Comparison of ENCODE assay signal across 17 cellular contexts in genomic region chr21:37765501-37765900, GRCh38.
DNase-seq lines count a peak whose midpoint lies in the region; ATAC-seq and TF ChIP-seq lines count a peak whose summit lies in the region.
"Had no signal": no experiment of that assay in that cellular context is flagged by ENCODE, and none has a peak within 500 bp of the region (broad histone marks: within the 10 kb centered on the region; RNA-seq: fewer than 3 reads in every experiment).

No MANE protein-coding gene starts in this region.

- H3K4me2 ChIP-seq in mammary epithelial cell (ENCODE audit: insufficient read depth, low read depth, low read length), result no peak overlapping the region
- H3K4me2 ChIP-seq in trophoblast cell (ENCODE audit: low read length), result no peak overlapping the region
- H3K4me2 ChIP-seq: A549 had no signal

- H3K4me1 ChIP-seq in mammary epithelial cell (ENCODE audit: insufficient read depth, low read length) (no peaks in the 10 kb centered on the region), esophagus squamous epithelium (peaks cover 0 to 66% (median 34%) of the 10 kb centered on the region in 3 donors), trophoblast cell (ENCODE audit: control insufficient read depth in 1 of 2, insufficient read depth in 2 of 2, low read length in 2 of 2) (peaks cover 0 to 2% of the 10 kb centered on the region in 2 experiments)
- H3K4me1 ChIP-seq: HAP-1 had no signal

- in situ Hi-C loops in mammary epithelial cell (cut with MboI; ENCODE audit: low sequenced_read_pairs in 2 of 2), result no loop called here

- no peak overlapping the region for H4K91ac ChIP-seq in trophoblast cell (ENCODE audit: low read depth, low read length)

- H2BK120ac ChIP-seq in trophoblast cell (ENCODE audit: insufficient read depth, low read length, poor library complexity), result no peak overlapping the region

- H3K36me3 ChIP-seq in mammary epithelial cell (ENCODE audit: insufficient read depth, low read length) (no peaks in the 10 kb centered on the region), esophagus squamous epithelium (no peaks in the 10 kb centered on the region), trophoblast cell (ENCODE audit: control insufficient read depth in 1 of 2, insufficient read depth in 2 of 2, low read length in 2 of 2) (no peaks in the 10 kb centered on the region)
- H3K36me3 ChIP-seq: HAP-1 had no signal

- H3K23ac ChIP-seq in trophoblast cell (ENCODE audit: low read length), result no peak overlapping the region

- H3K9me3 ChIP-seq in mammary epithelial cell (replicated peaks; ENCODE audit: insufficient read depth, low read length) (no peaks in the 10 kb centered on the region), esophagus squamous epithelium (no peaks in the 10 kb centered on the region), trophoblast cell (ENCODE audit: insufficient read depth, low read depth, low read length) (peaks cover 3% of the 10 kb centered on the region)
- H3K9me3 ChIP-seq: A549 had no signal

- H3K4me3 Mint-ChIP-seq in MCF 10A (ENCODE audit: unreplicated experiment), result no peak overlapping the region
- H3K4me3 Mint-ChIP-seq: CD4-positive, alpha-beta T cell had no signal

- TF ChIP-seq CTCF in mammary epithelial cell (conservative IDR thresholded peaks at IDR 0.05 in 1 of 2, IDR thresholded peaks at IDR 0.05 in 1 of 2; ENCODE audit: extremely low read depth in 1 of 2, insufficient read depth in 1 of 2, low read depth in 1 of 2, low read length in 2 of 2) (no peak), MCF 10A (IDR thresholded peaks at IDR 0.05; ENCODE audit: unreplicated experiment) (no peak), epithelial cell of esophagus (IDR thresholded peaks at IDR 0.05; ENCODE audit: insufficient read depth, low read depth, low read length, missing control alignments) (no peak), esophagus squamous epithelium (IDR thresholded peaks at IDR 0.05) (no peak)

- H2AFZ ChIP-seq in mammary epithelial cell (ENCODE audit: low read depth, low read length) (no peak overlapping the region), trophoblast cell (ENCODE audit: insufficient read depth, low read length, poor library complexity) (no peak overlapping the region)
- H2AFZ ChIP-seq: GM23248 had no signal

- no peak overlapping the region for H3K14ac ChIP-seq in trophoblast cell (ENCODE audit: low read length)

- 14% methylated on average over 2 of the region's 2 CpGs for WGBS in mammary epithelial cell (ENCODE audit: low coverage, missing lambda C conversion rate)
- 30 to 33% methylated on average over 2 of the region's 2 CpGs for WGBS in esophagus squamous epithelium, 2 donors
- WGBS in trophoblast cell (ENCODE audit: extremely low coverage, insufficient coverage, insufficient read length), result no CpG with 5 or more reads among the region's 2 CpGs

- no peak for TF ChIP-seq POLR2A in esophagus squamous epithelium (IDR thresholded peaks at IDR 0.05)

- dilution Hi-C loops in mammary epithelial cell (cut with HindIII; ENCODE audit: low sequenced_read_pairs), result no loop called here

- H3K27me3 ChIP-seq in mammary epithelial cell (ENCODE audit: insufficient read depth, low read length), result no peaks in the 10 kb centered on the region
- H3K27me3 ChIP-seq in esophagus squamous epithelium, result no peaks in the 10 kb centered on the region
- H3K27me3 ChIP-seq in trophoblast cell (ENCODE audit: insufficient read depth, low read length), result no peaks in the 10 kb centered on the region

- DNase-seq in mammary epithelial cell (peak; percentile 72), MCF 10A (ENCODE audit: unreplicated experiment) (no peak), epithelial cell of esophagus (ENCODE audit: low read depth) (peak; percentile 88), esophagus squamous epithelium (lab: John Stamatoyannopoulos, UW) (no peak), trophoblast cell (peak; percentile 20 to 76), left colon (no peak), NCI-H1930 (lab: John Stamatoyannopoulos, UW) (no peak)
- DNase-seq in stimulated activated CD4-positive, alpha-beta T cell treated with anti-CD3 and anti-CD28 coated beads, Interleukin-4, amount 100 ng/mL, for 24 hours, result no peak
- DNase-seq: AML-193; CD4-positive, alpha-beta T cell; DMS79; GDM1; GM23248 had no signal

- no peak overlapping the region for H4K12ac ChIP-seq in trophoblast cell (ENCODE audit: low read depth, low read length)

- H3K4ac ChIP-seq in trophoblast cell (ENCODE audit: low read depth, low read length), result no peak overlapping the region

- POLR2A ChIA-PET in MCF 10A (lab: Yijun Ruan, JAX), result interaction anchor here (0.5 to 1.1 kb wide), 3 partner anchors 10 to 689 kb away, joined by 4 read pairs; no protein-coding TSS in a partner anchor

- intact Hi-C loops in mammary epithelial cell (cut with micrococcal nuclease) (no loop called here), MCF 10A (cut with micrococcal nuclease) (no loop called here), esophagus squamous epithelium (cut with DNase I) (no loop called here), left colon (cut with DNase I, micrococcal nuclease) (no loop called here)

- no peak overlapping the region for H4K8ac ChIP-seq in trophoblast cell (ENCODE audit: low read depth, low read length)

- H3K9me3 Mint-ChIP-seq in MCF 10A (ENCODE audit: unreplicated experiment), result no peaks in the 10 kb centered on the region
- H3K9me3 Mint-ChIP-seq: CD4-positive, alpha-beta T cell had no signal

- no peaks in the 10 kb centered on the region for H4K20me1 ChIP-seq in mammary epithelial cell (ENCODE audit: insufficient read depth, low read length)

- no peak overlapping the region for H3K4me3 ChIP-seq in mammary epithelial cell (replicated peaks in 1 of 3; ENCODE audit: insufficient read depth in 1 of 3, low read depth in 2 of 3, low read length in 3 of 3)
- H3K4me3 ChIP-seq in epithelial cell of esophagus (ENCODE audit: low read length), result no peak overlapping the region
- no peak overlapping the region for H3K4me3 ChIP-seq in esophagus squamous epithelium
- H3K4me3 ChIP-seq in trophoblast cell (ENCODE audit: low read depth, low read length), result no peak overlapping the region
- H3K4me3 ChIP-seq: A549, GM23248, HAP-1 had no signal

- no peaks in the 10 kb centered on the region for H3K79me1 ChIP-seq in trophoblast cell (ENCODE audit: low read length)

- CTCF ChIA-PET in mammary epithelial cell (lab: Charles Lee; ENCODE audit: low non-redundant PET), result interaction anchor here (0.6 kb wide), 1 partner anchor 524 kb away, joined by 4 read pairs; no protein-coding TSS in a partner anchor
- CTCF ChIA-PET in MCF 10A (lab: Yijun Ruan, JAX), result interaction anchor here (0.6 to 1.2 kb wide), 2 partner anchors 16 to 54 kb away, joined by 3 to 4 read pairs; no protein-coding TSS in a partner anchor

- H2BK12ac ChIP-seq in trophoblast cell (ENCODE audit: low read length), result no peak overlapping the region

- H3K79me2 ChIP-seq in mammary epithelial cell (ENCODE audit: insufficient read depth, low read length) (no peaks in the 10 kb centered on the region), trophoblast cell (ENCODE audit: control insufficient read depth, insufficient read depth, low read length, poor library complexity) (no peaks in the 10 kb centered on the region)

- no peak overlapping the region for H3K18ac ChIP-seq in trophoblast cell (ENCODE audit: low read length)

- no peaks in the 10 kb centered on the region for H3K27me3 Mint-ChIP-seq in MCF 10A (ENCODE audit: insufficient read depth, unreplicated experiment)

- H3K9ac ChIP-seq in mammary epithelial cell (ENCODE audit: insufficient read depth, low read length) (no peak overlapping the region), trophoblast cell (ENCODE audit: low read length) (no peak overlapping the region)
- H3K9ac ChIP-seq: GM23248 had no signal

- H2AK5ac ChIP-seq in trophoblast cell (ENCODE audit: low read length), result no peak overlapping the region

- H3K27ac Mint-ChIP-seq in MCF 10A (ENCODE audit: low read depth, unreplicated experiment), result no peak overlapping the region
- H3K27ac Mint-ChIP-seq: CD4-positive, alpha-beta T cell had no signal

- no peak overlapping the region for H2BK5ac ChIP-seq in trophoblast cell (ENCODE audit: low read depth, low read length, poor library complexity)

- H3K27ac ChIP-seq in mammary epithelial cell (ENCODE audit: insufficient read depth, low read depth, low read length) (no peak overlapping the region), esophagus squamous epithelium (peak overlapping the region; percentile 32 to 69 (median 59)), trophoblast cell (ENCODE audit: low read depth, low read length) (no peak overlapping the region)
- H3K27ac ChIP-seq: 22Rv1, A549, C4-2B, GM23248 had no signal

- ATAC-seq in left colon, result no peak
- ATAC-seq: A549 had no signal

- BruUV-seq in mammary epithelial cell (replicated peaks; lab: Mats Ljungman, UMichigan) (TSS peak; percentile 98), MCF 10A (replicated peaks; lab: Mats Ljungman, UMichigan) (no TSS peak)

- H3K36me3 Mint-ChIP-seq in MCF 10A (ENCODE audit: insufficient read depth, unreplicated experiment), result no peaks in the 10 kb centered on the region

- H3K4me1 Mint-ChIP-seq in MCF 10A (ENCODE audit: insufficient read depth, unreplicated experiment), result peaks cover 11% of the 10 kb centered on the region

Comparison
In these comparisons a context has a peak if more than half of its experiments do, and no peak if none do; other contexts are left out.
1. DNase-seq: peak in mammary epithelial cell (single experiment), epithelial cell of esophagus (single experiment) and trophoblast cell (2 of 2); none in MCF 10A (single experiment), esophagus squamous epithelium (single experiment), left colon (0 of 2), stimulated activated CD4-positive, alpha-beta T cell treated with anti-CD3 and anti-CD28 coated beads, Interleukin-4, amount 100 ng/mL, for 24 hours (single experiment) and NCI-H1930 (0 of 2).
2. H3K27ac ChIP-seq: peak in esophagus squamous epithelium (4 of 4); none in mammary epithelial cell (single experiment) and trophoblast cell (single experiment).